ENCODE assay signal across 8 cellular contexts in genomic region chr15:43134157-43134637, GRCh38. TPM values are rescaled to one million over a fixed set of nuclear protein-coding genes. Genes with fewer than 3 reads are reported as not detected.
DNase-seq lines count a peak whose midpoint lies in the region; ATAC-seq and TF ChIP-seq lines count a peak whose summit lies in the region.

No MANE protein-coding gene starts in this region.

- 11 to 18% (median 13%) methylated on average over 11 to 12 of the region's 12 CpGs for WGBS in spleen, 5 donors

- TF ChIP-seq POLR2A in spleen (IDR thresholded peaks at IDR 0.05): no peak

- no peak for TF ChIP-seq CTCF in spleen (IDR thresholded peaks at IDR 0.05 in 8 of 11, conservative IDR thresholded peaks at IDR 0.05 in 3 of 11)

- no peak for DNase-seq in activated naive CD4-positive, alpha-beta T cell treated with anti-CD3 and anti-CD28 coated beads, Interleukin-2, amount 50 U/mL, for 72 hours (ENCODE audit: low spot score in 2 of 2)
- no peak for DNase-seq in spleen
- DNase-seq in NCI-H82 (lab: John Stamatoyannopoulos, UW): no peak
- DNase-seq in H4 (ENCODE audit: low spot score): no peak
- no peak for DNase-seq in AG08395 (ENCODE audit: low spot score)

- H3K36me3 Mint-ChIP-seq in activated naive CD4-positive, alpha-beta T cell treated with anti-CD3 and anti-CD28 coated beads, Interleukin-2, amount 50 U/mL, for 72 hours: peaks cover 17 to 22% of the 10 kb centered on the region in 2 donors

- H3K4me3 ChIP-seq in iPS-11a (ENCODE audit: low read depth, low read length) (peak overlapping the region; percentile 73), spleen (peak overlapping the region; percentile 66 to 94 (median 85))

- peaks cover 0 to 4% (median 0%) of the 10 kb centered on the region in 8 donors for H3K9me3 ChIP-seq in spleen

- ATAC-seq in GM18511 (IDR thresholded peaks at IDR 0.05; ENCODE audit: unreplicated experiment) (peak; percentile 24), HG03175 (IDR thresholded peaks at IDR 0.05; ENCODE audit: unreplicated experiment) (peak; percentile 11)
- ATAC-seq in activated naive CD4-positive, alpha-beta T cell treated with anti-CD3 and anti-CD28 coated beads, Interleukin-2, amount 50 U/mL, for 72 hours: peak; percentile 18 to 31

- H3K27ac ChIP-seq in spleen: peak overlapping the region; percentile 72 to 94 (median 86)

- H3K9me3 Mint-ChIP-seq in activated naive CD4-positive, alpha-beta T cell treated with anti-CD3 and anti-CD28 coated beads, Interleukin-2, amount 50 U/mL, for 72 hours: no peaks in the 10 kb centered on the region

- peaks cover 0 to 42% (median 21%) of the 10 kb centered on the region in 6 donors for H3K4me1 ChIP-seq in spleen

- intact Hi-C loops in spleen (cut with DNase I; ENCODE audit: low total_unique reads): no loop called here

- no peaks in the 10 kb centered on the region for H3K27me3 ChIP-seq in spleen (replicated peaks in 1 of 7)

- H3K36me3 ChIP-seq in spleen: peaks cover 3 to 38% (median 24%) of the 10 kb centered on the region in 6 donors

- H3K27ac Mint-ChIP-seq in activated naive CD4-positive, alpha-beta T cell treated with anti-CD3 and anti-CD28 coated beads, Interleukin-2, amount 50 U/mL, for 72 hours: peak overlapping the region; percentile 92

RNA-seq across cellular contexts. Expression of gene TMEM62, which starts 0.8 kb away (rescaled TPM):
- total RNA-seq in activated naive CD4-positive, alpha-beta T cell treated with anti-CD3 and anti-CD28 coated beads, Interleukin-2, amount 50 U/mL, for 72 hours: 10 to 100 TPM; 10.4 to 16.0 TPM
- 10 to 100 TPM; 24.4 to 47.7 (median 30.6) TPM for total RNA-seq in spleen
- polyA plus RNA-seq in spleen: 10 to 100 TPM; 17.7 to 35.5 (median 21.7) TPM
- total RNA-seq in H4 (2014; rRNA removed; shearing (Covaris generic)): 17.7 and 18.0 TPM in 2 replicates

RNA-seq across cellular contexts. Expression of gene UBR1, which starts 28.4 kb away (rescaled TPM):
- total RNA-seq in activated naive CD4-positive, alpha-beta T cell treated with anti-CD3 and anti-CD28 coated beads, Interleukin-2, amount 50 U/mL, for 72 hours: 10 to 100 TPM; 31.0 to 32.1 TPM
- 10 to 100 TPM; 35.3 to 69.2 (median 45.9) TPM for total RNA-seq in spleen
- 1 to 10 TPM; 4.3 to 5.9 (median 4.7) TPM for polyA plus RNA-seq in spleen
- total RNA-seq in H4 (2014; rRNA removed; shearing (Covaris generic)): 14.2 and 14.5 TPM in 2 replicates

RNA-seq across cellular contexts. Expression of gene CCNDBP1, which starts 51.0 kb away (rescaled TPM):
- total RNA-seq in activated naive CD4-positive, alpha-beta T cell treated with anti-CD3 and anti-CD28 coated beads, Interleukin-2, amount 50 U/mL, for 72 hours: 10 to 100 TPM; 61.7 to 62.7 TPM
- 10 to 100 TPM; 55.8 to 99.2 (median 79.7) TPM for total RNA-seq in spleen
- polyA plus RNA-seq in spleen: 10 to 100 TPM; 54.6 to 66.7 (median 61.3) TPM
- 57.5 and 70.5 TPM in 2 replicates for total RNA-seq in H4 (2014; rRNA removed; shearing (Covaris generic))
